In the genomic region with DNA sequence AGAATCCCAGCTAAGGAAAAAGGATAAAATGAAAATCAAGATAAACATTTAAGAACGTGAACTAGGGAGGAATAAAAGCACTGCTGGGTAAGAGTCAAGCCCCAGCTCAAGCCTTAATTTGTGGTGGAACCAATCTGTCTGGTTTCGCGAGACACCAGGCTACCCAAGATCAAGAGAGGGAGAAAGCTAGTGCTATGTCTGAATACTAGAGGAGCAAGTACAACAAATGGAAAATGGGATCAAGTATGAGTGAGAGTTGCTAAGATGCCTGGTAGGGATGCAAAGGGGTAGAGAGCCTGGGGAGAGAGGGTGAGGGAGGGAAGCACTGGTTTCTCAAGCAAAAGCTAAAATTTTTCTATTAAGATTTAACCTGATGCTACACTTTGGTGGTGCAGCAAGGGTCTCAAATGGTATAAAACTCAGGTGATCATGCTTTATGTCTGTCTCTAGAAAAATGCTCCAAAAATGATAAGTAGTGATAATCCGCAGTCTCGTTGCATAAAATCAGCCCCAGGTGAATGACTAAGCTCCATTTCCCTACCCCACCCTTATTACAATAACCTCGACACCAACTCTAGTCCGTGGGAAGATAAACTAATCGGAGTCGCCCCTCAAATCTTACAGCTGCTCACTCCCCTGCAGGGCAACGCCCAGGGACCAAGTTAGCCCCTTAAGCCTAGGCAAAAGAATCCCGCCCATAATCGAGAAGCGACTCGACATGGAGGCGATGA, we compare ENCODE assay signal across 8 cellular contexts. TPM values are rescaled to one million over a fixed set of nuclear protein-coding genes. Genes with fewer than 3 reads are reported as not detected.
A peak's percentile ranks its signal among the peaks of the same experiment; 100 is the strongest.
DNase-seq lines count a peak whose midpoint lies in the region; ATAC-seq, FAIRE-seq and TF ChIP-seq lines count a peak whose summit lies in the region.

No MANE protein-coding gene starts in this region.

- FAIRE-seq in A549 (lab: Jason Lieb, UNC), result no peak

- intact Hi-C loops in mucosa of descending colon (cut with DNase I, micrococcal nuclease), result no loop called here

- no peak for TF ChIP-seq EP300 in A549 (IDR thresholded peaks at IDR 0.05)

- peaks cover 45% of the 10 kb centered on the region for H3K4me1 ChIP-seq in A549
- peaks cover 33% of the 10 kb centered on the region for H3K4me1 ChIP-seq in mucosa of descending colon (ENCODE audit: low read depth)

- peaks cover 4% of the 10 kb centered on the region for H3K36me3 Mint-ChIP-seq in IgD-negative memory B cell

- H3K4me1 Mint-ChIP-seq in IgD-negative memory B cell, result peaks cover 52 to 59% (median 54%) of the 10 kb centered on the region in 3 donors

- H3K4me3 ChIP-seq in A549, result peak overlapping the region; percentile 84
- peak overlapping the region; percentile 65 to 73 for H3K4me3 ChIP-seq in cardiac fibroblast (replicated peaks in 1 of 2; ENCODE audit: low read depth in 2 of 2, low read length in 2 of 2)
- H3K4me3 ChIP-seq in mucosa of descending colon, result peak overlapping the region; percentile 50

- no peaks in the 10 kb centered on the region for H3K36me3 ChIP-seq in mucosa of descending colon (ENCODE audit: low read depth)

- H3K4me2 ChIP-seq in A549, result peak overlapping the region; percentile 94

- peak overlapping the region; percentile 99 to 100 for H3K27ac ChIP-seq in A549

- H3K27ac Mint-ChIP-seq in IgD-negative memory B cell, result peak overlapping the region; percentile 92 to 100 (median 100)

- H3K9me3 Mint-ChIP-seq in IgD-negative memory B cell, result no peaks in the 10 kb centered on the region

- no peak for TF ChIP-seq RAD21 in A549 (conservative IDR thresholded peaks at IDR 0.05 in 1 of 2, IDR thresholded peaks at IDR 0.05 in 1 of 2)

- H3K27me3 Mint-ChIP-seq in IgD-negative memory B cell, result no peaks in the 10 kb centered on the region

- ATAC-seq in A549 (no peak), mucosa of descending colon (no peak), HG03045 (IDR thresholded peaks at IDR 0.05; ENCODE audit: unreplicated experiment) (no peak)

- TF ChIP-seq CTCF in A549 (IDR thresholded peaks at IDR 0.05) (no peak), cardiac fibroblast (IDR thresholded peaks at IDR 0.05; ENCODE audit: low read depth, low read length) (no peak), mucosa of descending colon (IDR thresholded peaks at IDR 0.05) (no peak)

- no peak for TF ChIP-seq POLR2A in A549 (IDR thresholded peaks at IDR 0.05; ENCODE audit: low read length)

- no peak for DNase-seq in A549 (ENCODE audit: low read depth in 1 of 2, low spot score in 1 of 2)
- DNase-seq in cardiac fibroblast (ENCODE audit: low read depth in 2 of 2), result no peak
- no peak for DNase-seq in mucosa of descending colon
- no peak for DNase-seq in NCI-H524 (lab: John Stamatoyannopoulos, UW)
- no peak for DNase-seq in stimulated activated CD4-positive, alpha-beta T cell treated with anti-CD3 and anti-CD28 coated beads, Interleukin-4, amount 100 ng/mL, for 24 hours
- no peak for DNase-seq in stimulated activated CD4-positive, alpha-beta T cell treated with anti-CD3 and anti-CD28 coated beads, Interleukin-1b, Interleukin-23, amount 100 ng/mL, for 48 hours

- 10% methylated on average over 13 of the region's 15 CpGs for WGBS in A549 (ENCODE audit: missing lambda C conversion rate)

- no peaks in the 10 kb centered on the region for H3K9me3 ChIP-seq in A549
- no peaks in the 10 kb centered on the region for H3K9me3 ChIP-seq in mucosa of descending colon

- POLR2A ChIA-PET in A549 (lab: Yijun Ruan, JAX), result interaction anchor here (1.2 to 4.5 kb wide), 13 partner anchors 8 to 431 kb away, joined by 4 to 62 read pairs (median 7); partner anchors contain the start of gene THUMPD3

- CTCF ChIA-PET in A549 (lab: Yijun Ruan, JAX), result interaction anchor here (0.9 to 1.7 kb wide), 6 partner anchors 12 to 43 kb away, joined by 3 to 7 read pairs (median 4); no protein-coding TSS in a partner anchor

- H3K4me3 Mint-ChIP-seq in IgD-negative memory B cell, result peak overlapping the region; percentile 92 to 99 (median 98)

TF ChIP-seq in A549, 52 proteins besides CTCF, POLR2A, EP300 and RAD21:
- TF ChIP-seq RNF2 (IDR thresholded peaks at IDR 0.05; ENCODE audit: borderline replicate concordance, low read depth) (no peak), MAFK (IDR thresholded peaks at IDR 0.05; ENCODE audit: partially characterized antibody) (peak; percentile 4), BHLHE40 (IDR thresholded peaks at IDR 0.05; ENCODE audit: low read depth, low read length) (0 out of 2 replicates have a peak, but pooled peaks have one; percentile 8), FOSB (CRISPR knock-in tag; IDR thresholded peaks at IDR 0.05) (no peak)
TF ChIP-seq in A549: peak in this region for 2.

RNA-seq across cellular contexts. Expression of gene SETD5, which starts 1.7 kb away (rescaled TPM):
- 92.3 and 116 TPM in 2 replicates for polyA plus RNA-seq in A549 (2011; rRNA removed)
- 27.4 and 36.6 TPM in 2 replicates for polyA plus RNA-seq in A549 (2012; cell fraction: cytosol; rRNA removed)
- polyA plus RNA-seq in A549 (2012; cell fraction: nucleus; rRNA removed), result 70.5 and 82.3 TPM in 2 replicates
- 41.7 to 46.1 TPM (median 44.2 TPM) in 3 replicates for polyA plus RNA-seq in A549 (2017; fragmentation: RNase III; extraction: RNeasy Plus Mini Kit Qiagen cat#74134 plus additional on column Dnase treatment)
- 151 and 153 TPM in 2 replicates for polyA minus RNA-seq in A549 (2011; rRNA and poly(A)+ RNA removed)
- polyA plus RNA-seq in IgD-negative memory B cell, result 57.3 TPM
- 100 to 1,000 TPM in 2 of 3 donors, 10 to 100 TPM in 1; 94.8 to 132 (median 101) TPM for total RNA-seq in mucosa of descending colon

RNA-seq across cellular contexts. Expression of gene THUMPD3, which starts 32.9 kb away (rescaled TPM):
- polyA plus RNA-seq in A549 (2011; rRNA removed), result 86.0 and 93.2 TPM in 2 replicates
- 30.2 and 32.0 TPM in 2 replicates for polyA plus RNA-seq in A549 (2012; cell fraction: cytosol; rRNA removed)
- 15.7 and 22.5 TPM in 2 replicates for polyA plus RNA-seq in A549 (2012; cell fraction: nucleus; rRNA removed)
- 53.9 to 64.4 TPM (median 60.7 TPM) in 3 replicates for polyA plus RNA-seq in A549 (2017; fragmentation: RNase III; extraction: RNeasy Plus Mini Kit Qiagen cat#74134 plus additional on column Dnase treatment)
- 50.7 and 51.4 TPM in 2 replicates for polyA minus RNA-seq in A549 (2011; rRNA and poly(A)+ RNA removed)
- polyA plus RNA-seq in IgD-negative memory B cell, result 17.9 TPM
- total RNA-seq in mucosa of descending colon, result 10 to 100 TPM; 30.0 to 34.0 (median 31.2) TPM
